8 cellular contexts compared by ENCODE assay signal in genomic region chr6:3228791-3229565, GRCh38. TPM values are rescaled to one million over a fixed set of nuclear protein-coding genes. Genes with fewer than 3 reads are reported as not detected.
DNase-seq lines count a peak whose midpoint lies in the region; ATAC-seq, FAIRE-seq and TF ChIP-seq lines count a peak whose summit lies in the region.

No MANE protein-coding gene starts in this region.

- H3K36me3 ChIP-seq in pancreas = no peaks in the 10 kb centered on the region

- intact Hi-C loops in pancreas (cut with DNase I) = no loop called here

- no peaks in the 10 kb centered on the region for H3K9me3 Mint-ChIP-seq in activated T-cell treated with anti-CD3 and anti-CD28 coated beads, Interleukin-2, amount 50 U/mL, for 24 hours

- H3K27me3 ChIP-seq in pancreas = no peaks in the 10 kb centered on the region

- peak overlapping the region in 2 of 4 donors; percentile 54 to 67 for H3K4me3 ChIP-seq in pancreas

- peaks cover 3 to 12% (median 12%) of the 10 kb centered on the region in 3 donors for H3K4me1 ChIP-seq in pancreas

- FAIRE-seq in pancreas (lab: Jason Lieb, UNC) = no peak

- H3K36me3 Mint-ChIP-seq in activated T-cell treated with anti-CD3 and anti-CD28 coated beads, Interleukin-2, amount 50 U/mL, for 24 hours (ENCODE audit: low read depth) = no peaks in the 10 kb centered on the region

- peaks cover 84% of the 10 kb centered on the region for H3K27me3 Mint-ChIP-seq in activated T-cell treated with anti-CD3 and anti-CD28 coated beads, Interleukin-2, amount 50 U/mL, for 24 hours

- H3K27ac Mint-ChIP-seq in activated T-cell treated with anti-CD3 and anti-CD28 coated beads, Interleukin-2, amount 50 U/mL, for 24 hours = peak overlapping the region; percentile 60

- no peak for TF ChIP-seq CTCF in pancreas (IDR thresholded peaks at IDR 0.05)

- DNase-seq in DMS153 treated with DMSO at 0.1 percent for 48 hours (lab: John Stamatoyannopoulos, UW; ENCODE audit: unreplicated experiment) (peak; percentile 17), NCI-H2029 treated with DMSO at 0.1 percent for 48 hours (lab: John Stamatoyannopoulos, UW) (peak; percentile 69), islet precursor cell (peak; percentile 71), pancreas (no peak), GF-D8 (lab: John Stamatoyannopoulos, UW) (no peak)
- DNase-seq in activated T-cell treated with anti-CD3 and anti-CD28 coated beads, Interleukin-2, amount 50 U/mL, for 24 hours = peak; percentile 52

- H3K27ac ChIP-seq in temporal lobe (ENCODE audit: low read depth, low read length) (peak overlapping the region; percentile 36), pancreas (no peak overlapping the region)

- peak overlapping the region; percentile 75 for H3K4me3 Mint-ChIP-seq in activated T-cell treated with anti-CD3 and anti-CD28 coated beads, Interleukin-2, amount 50 U/mL, for 24 hours

- no peaks in the 10 kb centered on the region for H3K9me3 ChIP-seq in pancreas

- WGBS in pancreas, 2 donors = 31 to 34% methylated on average over 62 of the region's 62 CpGs

- H3K4me1 Mint-ChIP-seq in activated T-cell treated with anti-CD3 and anti-CD28 coated beads, Interleukin-2, amount 50 U/mL, for 24 hours (ENCODE audit: low read depth) = peaks cover 47% of the 10 kb centered on the region

- ATAC-seq in pancreas (no peak), HG02763 (IDR thresholded peaks at IDR 0.05; ENCODE audit: unreplicated experiment) (no peak)

RNA-seq across cellular contexts. Expression of gene TUBB2B, which starts 1.5 kb away (rescaled TPM):
- total RNA-seq in temporal lobe (2,668 TPM), pancreas (10 to 100 TPM in 2 of 6 donors, 1 to 10 TPM in 4; 1.9 to 17.6 (median 5.7) TPM)
- 1 to 10 TPM; 3.8 to 6.1 TPM for polyA plus RNA-seq in pancreas

RNA-seq across cellular contexts. Expression of gene PSMG4, which starts 29.8 kb away (rescaled TPM):
- total RNA-seq in temporal lobe (19.9 TPM), pancreas (10 to 100 TPM; 10.6 to 18.0 (median 15.5) TPM)
- polyA plus RNA-seq in pancreas = 10 to 100 TPM; 23.7 to 40.5 TPM

Comparison
In these comparisons a context has a peak if more than half of its experiments do, and no peak if none do; other contexts are left out.
1. DNase-seq: peak in DMS153 treated with DMSO at 0.1 percent for 48 hours (single experiment), NCI-H2029 treated with DMSO at 0.1 percent for 48 hours (single experiment), activated T-cell treated with anti-CD3 and anti-CD28 coated beads, Interleukin-2, amount 50 U/mL, for 24 hours (single experiment) and islet precursor cell (single experiment); none in pancreas (0 of 6) and GF-D8 (single experiment).
2. RNA of gene TUBB2B, which starts 1.5 kb away (total RNA-seq): 2,668 TPM in temporal lobe (single experiment); 1.9 to 17.6 TPM in pancreas; every median in the first group is over 100 times any median in the second.